27 cellular contexts compared by ENCODE assay signal in the genomic region with DNA sequence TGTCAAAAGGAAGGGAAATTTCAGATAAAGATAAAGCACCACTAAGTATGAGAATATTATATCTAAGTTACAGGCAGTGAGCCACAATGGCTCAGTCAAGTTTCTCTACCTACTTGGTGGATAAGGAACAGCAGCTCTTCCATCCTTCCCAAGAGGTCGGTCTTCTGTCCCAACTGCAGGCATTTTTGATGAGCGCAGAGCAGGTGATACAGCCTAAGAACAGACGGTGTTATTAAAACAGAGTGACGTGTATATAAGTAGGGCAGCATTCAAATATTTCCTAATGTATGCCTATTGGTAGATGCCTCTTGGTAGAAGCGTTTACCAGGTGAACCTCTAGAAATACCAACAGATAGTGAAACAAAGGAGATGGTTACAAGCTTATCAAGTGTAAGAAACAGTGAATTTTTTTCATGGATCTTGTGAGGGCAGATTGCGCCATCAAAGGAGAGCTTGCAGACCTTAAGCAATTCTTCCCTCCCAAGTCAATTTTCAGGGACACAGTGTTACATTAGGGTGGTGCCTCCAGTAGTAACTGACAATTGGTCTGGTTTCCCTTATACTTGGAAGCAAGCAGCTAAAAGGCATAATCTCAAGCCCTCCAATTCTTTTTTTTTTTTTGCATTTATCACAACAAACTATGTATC.
A peak's percentile ranks its signal among the peaks of the same experiment; 100 is the strongest.
DNase-seq lines count a peak whose midpoint lies in the region; ATAC-seq and TF ChIP-seq lines count a peak whose summit lies in the region.
"Had no signal": no experiment of that assay in that cellular context is flagged by ENCODE, and none has a peak within 500 bp of the region (broad histone marks: within the 10 kb centered on the region; RNA-seq: fewer than 3 reads in every experiment).

No MANE protein-coding gene starts in this region.

- intact Hi-C loops in activated CD8-positive, alpha-beta T cell treated with anti-CD3 and anti-CD28 coated beads for 36 hours (cut with micrococcal nuclease): no loop called here

- H3K36me3 Mint-ChIP-seq in activated CD8-positive, alpha-beta T cell treated with anti-CD3 and anti-CD28 coated beads for 36 hours (ENCODE audit: low read depth): peaks cover 8% of the 10 kb centered on the region
- H3K36me3 Mint-ChIP-seq in activated CD8-positive, alpha-beta T cell treated with anti-CD3 and anti-CD28 coated beads, Interleukin-2, amount 10 ng/mL, durations not matched to agents 7 days and 5 days (ENCODE audit: low read depth): peaks cover 33% of the 10 kb centered on the region
- H3K36me3 Mint-ChIP-seq in activated naive CD8-positive, alpha-beta T cell treated with anti-CD3 and anti-CD28 coated beads for 36 hours: peaks cover 10% of the 10 kb centered on the region

- CTCF ChIA-PET in activated CD8-positive, alpha-beta T cell treated with anti-CD3 and anti-CD28 coated beads for 36 hours (lab: Charles Lee): interaction anchor here (0.7 to 1.5 kb wide), 4 partner anchors 55 to 260 kb away, joined by 3 to 4 read pairs (median 4); no protein-coding TSS in a partner anchor
- CTCF ChIA-PET in activated CD8-positive, alpha-beta T cell treated with anti-CD3 and anti-CD28 coated beads, Interleukin-2, amount 10 ng/mL, durations not matched to agents 7 days and 5 days (lab: Charles Lee): interaction anchor here (0.9 to 1.5 kb wide), 3 partner anchors 10 to 706 kb away, joined by 3 to 6 read pairs (median 5); no protein-coding TSS in a partner anchor

- no peaks in the 10 kb centered on the region for H3K9me3 Mint-ChIP-seq in activated CD8-positive, alpha-beta T cell treated with anti-CD3 and anti-CD28 coated beads for 36 hours
- no peaks in the 10 kb centered on the region for H3K9me3 Mint-ChIP-seq in activated CD8-positive, alpha-beta T cell treated with anti-CD3 and anti-CD28 coated beads, Interleukin-2, amount 10 ng/mL, durations not matched to agents 7 days and 5 days (ENCODE audit: insufficient read depth)
- no peaks in the 10 kb centered on the region for H3K9me3 Mint-ChIP-seq in activated naive CD8-positive, alpha-beta T cell treated with anti-CD3 and anti-CD28 coated beads for 36 hours
- H3K9me3 Mint-ChIP-seq: neural crest cell, type B pancreatic cell had no signal

- no peak for ATAC-seq in activated CD8-positive, alpha-beta T cell treated with anti-CD3 and anti-CD28 coated beads for 36 hours
- ATAC-seq in activated CD8-positive, alpha-beta T cell treated with anti-CD3 and anti-CD28 coated beads, Interleukin-2, amount 10 ng/mL, durations not matched to agents 7 days and 5 days: no peak
- ATAC-seq in GM21447 (IDR thresholded peaks at IDR 0.05; ENCODE audit: unreplicated experiment) (no peak), HG02885 (IDR thresholded peaks at IDR 0.05; ENCODE audit: poor library complexity, unreplicated experiment) (no peak)
- ATAC-seq: heart right ventricle, left lobe of liver, PC-3 had no signal

- TF ChIP-seq CTCF in activated CD8-positive, alpha-beta T cell treated with anti-CD3 and anti-CD28 coated beads for 36 hours (IDR thresholded peaks at IDR 0.05): no peak
- no peak for TF ChIP-seq CTCF in fibroblast of pulmonary artery (IDR thresholded peaks at IDR 0.05; ENCODE audit: low read length, missing control alignments)

- peak overlapping the region; percentile 13 for H3K27ac Mint-ChIP-seq in activated CD8-positive, alpha-beta T cell treated with anti-CD3 and anti-CD28 coated beads for 36 hours
- H3K27ac Mint-ChIP-seq in activated CD8-positive, alpha-beta T cell treated with anti-CD3 and anti-CD28 coated beads, Interleukin-2, amount 10 ng/mL, durations not matched to agents 7 days and 5 days: no peak overlapping the region
- peak overlapping the region; percentile 17 for H3K27ac Mint-ChIP-seq in activated naive CD8-positive, alpha-beta T cell treated with anti-CD3 and anti-CD28 coated beads for 36 hours
- H3K27ac Mint-ChIP-seq: type B pancreatic cell had no signal

- POLR2A ChIA-PET in activated CD8-positive, alpha-beta T cell treated with anti-CD3 and anti-CD28 coated beads for 36 hours (lab: Charles Lee): no interaction called here
- POLR2A ChIA-PET in activated CD8-positive, alpha-beta T cell treated with anti-CD3 and anti-CD28 coated beads, Interleukin-2, amount 10 ng/mL, durations not matched to agents 7 days and 5 days (lab: Charles Lee): no interaction called here

- H3K27me3 Mint-ChIP-seq in activated CD8-positive, alpha-beta T cell treated with anti-CD3 and anti-CD28 coated beads for 36 hours: no peaks in the 10 kb centered on the region
- no peaks in the 10 kb centered on the region for H3K27me3 Mint-ChIP-seq in activated CD8-positive, alpha-beta T cell treated with anti-CD3 and anti-CD28 coated beads, Interleukin-2, amount 10 ng/mL, durations not matched to agents 7 days and 5 days (ENCODE audit: low read depth)
- no peaks in the 10 kb centered on the region for H3K27me3 Mint-ChIP-seq in activated naive CD8-positive, alpha-beta T cell treated with anti-CD3 and anti-CD28 coated beads for 36 hours
- H3K27me3 Mint-ChIP-seq: type B pancreatic cell had no signal

- no peak overlapping the region for H3K4me3 ChIP-seq in fibroblast of pulmonary artery (replicated peaks; ENCODE audit: low read depth, low read length)
- no peak overlapping the region for H3K4me3 ChIP-seq in skeletal muscle cell (ENCODE audit: low read depth, low read length)
- H3K4me3 ChIP-seq: heart right ventricle, smooth muscle cell had no signal

- H3K4me1 Mint-ChIP-seq in activated CD8-positive, alpha-beta T cell treated with anti-CD3 and anti-CD28 coated beads for 36 hours (ENCODE audit: low read depth): peaks cover 12% of the 10 kb centered on the region
- peaks cover 5% of the 10 kb centered on the region for H3K4me1 Mint-ChIP-seq in activated CD8-positive, alpha-beta T cell treated with anti-CD3 and anti-CD28 coated beads, Interleukin-2, amount 10 ng/mL, durations not matched to agents 7 days and 5 days (ENCODE audit: low read depth)
- peaks cover 19% of the 10 kb centered on the region for H3K4me1 Mint-ChIP-seq in activated naive CD8-positive, alpha-beta T cell treated with anti-CD3 and anti-CD28 coated beads for 36 hours

- no peak for DNase-seq in activated CD8-positive, alpha-beta T cell treated with anti-CD3 and anti-CD28 coated beads for 36 hours
- DNase-seq in activated CD8-positive, alpha-beta T cell treated with anti-CD3 and anti-CD28 coated beads, Interleukin-2, amount 10 ng/mL, durations not matched to agents 7 days and 5 days: no peak
- no peak for DNase-seq in activated naive CD8-positive, alpha-beta T cell treated with anti-CD3 and anti-CD28 coated beads for 36 hours
- DNase-seq in fibroblast of pulmonary artery (ENCODE audit: low read depth) (peak; percentile 61), skeletal muscle cell (ENCODE audit: low read depth) (peak; percentile 36), ACHN (no peak)
- DNase-seq: 8988T; activated CD4-positive, alpha-beta T cell treated with anti-CD3 and anti-CD28 coated beads for 48 hours; activated gamma-delta T cell; aorta; BE2C; central memory CD4-positive, alpha-beta T cell; EL; erythroblast; heart right ventricle; MM.1S; NCI-H2029 treated with DMSO at 0.1 percent for 48 hours; NCI-H446; PC-3; SHP77 treated with DMSO at 0.1 percent for 48 hours; stimulated activated CD4-positive, alpha-beta T cell treated with anti-CD3 and anti-CD28 coated beads, Interleukin-2, amount 100 ng/mL, for 48 hours had no signal

- in situ Hi-C loops in ACHN (cut with HindIII; ENCODE audit: low pct_ligation_motif_present, low pct_unique_long_range_greater_than_20kb, low sequenced_read_pairs): no loop called here

- H3K4me3 Mint-ChIP-seq in activated CD8-positive, alpha-beta T cell treated with anti-CD3 and anti-CD28 coated beads for 36 hours: no peak overlapping the region
- H3K4me3 Mint-ChIP-seq in activated CD8-positive, alpha-beta T cell treated with anti-CD3 and anti-CD28 coated beads, Interleukin-2, amount 10 ng/mL, durations not matched to agents 7 days and 5 days: no peak overlapping the region
- H3K4me3 Mint-ChIP-seq in activated naive CD8-positive, alpha-beta T cell treated with anti-CD3 and anti-CD28 coated beads for 36 hours: no peak overlapping the region
- H3K4me3 Mint-ChIP-seq: neural crest cell, type B pancreatic cell had no signal

Comparison
In these comparisons a context has a peak if more than half of its experiments do, and no peak if none do; other contexts are left out.
1. DNase-seq: peak in fibroblast of pulmonary artery (single experiment) and skeletal muscle cell (single experiment); none in activated CD8-positive, alpha-beta T cell treated with anti-CD3 and anti-CD28 coated beads for 36 hours (single experiment), activated CD8-positive, alpha-beta T cell treated with anti-CD3 and anti-CD28 coated beads, Interleukin-2, amount 10 ng/mL, durations not matched to agents 7 days and 5 days (single experiment), activated naive CD8-positive, alpha-beta T cell treated with anti-CD3 and anti-CD28 coated beads for 36 hours (single experiment) and ACHN (single experiment).